8 cellular contexts compared by ENCODE assay signal in the genomic region with DNA sequence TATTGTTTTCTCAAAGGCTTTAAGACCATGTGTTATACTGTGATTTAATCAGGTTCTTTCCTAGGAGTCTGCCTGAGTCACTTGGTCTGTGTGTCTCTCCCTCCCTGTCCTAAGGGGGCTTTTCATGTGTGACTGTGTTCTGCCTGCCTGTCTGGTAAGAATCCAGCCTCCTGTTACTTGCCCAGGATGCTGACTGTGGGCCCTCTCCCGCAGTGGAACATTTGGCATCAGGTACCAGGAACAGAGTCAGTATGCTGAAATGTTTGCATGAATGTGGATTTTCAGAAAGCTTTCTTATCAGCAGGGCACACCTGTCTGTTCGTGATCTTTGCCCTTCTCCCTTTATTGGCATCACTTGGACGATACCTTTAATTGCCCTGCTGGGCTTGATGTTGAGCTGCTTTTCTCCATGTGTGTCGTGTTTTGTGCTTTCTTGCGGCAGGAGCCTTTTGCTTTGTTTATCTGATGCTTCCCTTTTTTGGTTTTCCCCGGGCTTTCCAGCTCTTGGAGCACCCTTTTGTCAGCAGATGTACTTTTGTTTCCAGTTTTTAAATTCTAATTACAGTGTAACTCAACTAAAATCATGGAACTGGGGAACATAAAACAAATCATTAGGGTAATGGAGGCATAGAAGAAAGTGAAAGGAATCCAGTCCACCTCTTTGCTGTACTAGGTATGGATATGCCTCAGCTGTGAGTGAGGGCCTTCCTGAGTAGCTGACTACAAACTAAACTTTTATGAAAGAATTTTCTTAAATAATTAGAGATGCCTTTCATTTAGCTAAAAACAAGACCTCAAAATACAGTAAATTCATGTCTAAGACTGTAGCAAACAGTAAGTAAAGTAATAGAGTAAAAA.
DNase-seq lines count a peak whose midpoint lies in the region; ATAC-seq and TF ChIP-seq lines count a peak whose summit lies in the region.

No MANE protein-coding gene starts in this region.

- H3K27ac Mint-ChIP-seq in activated T-cell treated with anti-CD3 and anti-CD28 coated beads, Interleukin-2, amount 50 U/mL, for 72 hours, result peak overlapping the region; percentile 90
- H3K27ac Mint-ChIP-seq in activated T-helper 17 cell treated with anti-CD3 and anti-CD28 coated beads, Interleukin-2, amount 50 U/mL, for 72 hours, result peak overlapping the region; percentile 65
- H3K27ac Mint-ChIP-seq in immature natural killer cell (peak overlapping the region in 5 of 6 donors; percentile 2 to 82 (median 31)), type B pancreatic cell (peak overlapping the region; percentile 72)

- no peaks in the 10 kb centered on the region for H3K27me3 Mint-ChIP-seq in activated T-cell treated with anti-CD3 and anti-CD28 coated beads, Interleukin-2, amount 50 U/mL, for 72 hours (ENCODE audit: low read depth)
- no peaks in the 10 kb centered on the region for H3K27me3 Mint-ChIP-seq in activated T-helper 17 cell treated with anti-CD3 and anti-CD28 coated beads, Interleukin-2, amount 50 U/mL, for 72 hours
- H3K27me3 Mint-ChIP-seq in immature natural killer cell (ENCODE audit: low read depth in 3 of 3), result peaks cover 0 to 1% (median 0%) of the 10 kb centered on the region in 3 donors
- H3K27me3 Mint-ChIP-seq in type B pancreatic cell, result no peaks in the 10 kb centered on the region

- no peak for TF ChIP-seq CTCF in type B pancreatic cell (conservative IDR thresholded peaks at IDR 0.05)

- DNase-seq in activated T-cell treated with anti-CD3 and anti-CD28 coated beads, Interleukin-2, amount 50 U/mL, for 72 hours, result no peak
- DNase-seq in activated T-cell treated with anti-CD3 and anti-CD28 coated beads, Interleukin-2, amount 50 U/mL, for 48 hours, result no peak
- no peak for DNase-seq in immature natural killer cell
- no peak for DNase-seq in type B pancreatic cell (ENCODE audit: extremely low spot score, unreplicated experiment)
- DNase-seq in NCI-H226, result no peak
- no peak for DNase-seq in NCI-H510A treated with DMSO at 0.1 percent for 48 hours (lab: John Stamatoyannopoulos, UW)

- H3K4me1 Mint-ChIP-seq in activated T-cell treated with anti-CD3 and anti-CD28 coated beads, Interleukin-2, amount 50 U/mL, for 72 hours (ENCODE audit: low read depth), result peaks cover 34% of the 10 kb centered on the region
- peaks cover 13% of the 10 kb centered on the region for H3K4me1 Mint-ChIP-seq in activated T-helper 17 cell treated with anti-CD3 and anti-CD28 coated beads, Interleukin-2, amount 50 U/mL, for 72 hours
- H3K4me1 Mint-ChIP-seq in immature natural killer cell, result peaks cover 2 to 24% of the 10 kb centered on the region in 2 donors
- H3K4me1 Mint-ChIP-seq in type B pancreatic cell (ENCODE audit: unreplicated experiment), result no peaks in the 10 kb centered on the region

- ATAC-seq in activated T-cell treated with anti-CD3 and anti-CD28 coated beads, Interleukin-2, amount 50 U/mL, for 72 hours (replicated peaks in 1 of 2), result peak in 1 of 2 donors; percentile 38
- no peak for ATAC-seq in activated T-helper 17 cell treated with anti-CD3 and anti-CD28 coated beads, Interleukin-2, amount 50 U/mL, for 72 hours (replicated peaks)
- no peak for ATAC-seq in HG02884 (IDR thresholded peaks at IDR 0.05; ENCODE audit: unreplicated experiment)

- no peak overlapping the region for H3K4me3 Mint-ChIP-seq in activated T-cell treated with anti-CD3 and anti-CD28 coated beads, Interleukin-2, amount 50 U/mL, for 72 hours
- H3K4me3 Mint-ChIP-seq in activated T-helper 17 cell treated with anti-CD3 and anti-CD28 coated beads, Interleukin-2, amount 50 U/mL, for 72 hours, result no peak overlapping the region
- H3K4me3 Mint-ChIP-seq in immature natural killer cell, result peak overlapping the region in 1 of 5 donors; percentile 22
- H3K4me3 Mint-ChIP-seq in type B pancreatic cell, result no peak overlapping the region

- H3K9me3 Mint-ChIP-seq in activated T-cell treated with anti-CD3 and anti-CD28 coated beads, Interleukin-2, amount 50 U/mL, for 72 hours, result no peaks in the 10 kb centered on the region
- no peaks in the 10 kb centered on the region for H3K9me3 Mint-ChIP-seq in activated T-helper 17 cell treated with anti-CD3 and anti-CD28 coated beads, Interleukin-2, amount 50 U/mL, for 72 hours
- no peaks in the 10 kb centered on the region for H3K9me3 Mint-ChIP-seq in immature natural killer cell
- no peaks in the 10 kb centered on the region for H3K9me3 Mint-ChIP-seq in type B pancreatic cell

- H3K36me3 Mint-ChIP-seq in activated T-cell treated with anti-CD3 and anti-CD28 coated beads, Interleukin-2, amount 50 U/mL, for 72 hours (ENCODE audit: insufficient read depth in 2 of 2), result peaks cover 11 to 22% of the 10 kb centered on the region in 2 donors
- H3K36me3 Mint-ChIP-seq in activated T-helper 17 cell treated with anti-CD3 and anti-CD28 coated beads, Interleukin-2, amount 50 U/mL, for 72 hours (ENCODE audit: low read depth), result peaks cover 86% of the 10 kb centered on the region
- H3K36me3 Mint-ChIP-seq in immature natural killer cell, result peaks cover 0 to 4% (median 4%) of the 10 kb centered on the region in 3 donors
- H3K36me3 Mint-ChIP-seq in type B pancreatic cell, result peaks cover 5% of the 10 kb centered on the region

Comparison
In these comparisons a context has a peak if more than half of its experiments do, and no peak if none do; other contexts are left out.
1. H3K27ac Mint-ChIP-seq: peak in every context shown above with its lines; median percentile 90 in activated T-cell treated with anti-CD3 and anti-CD28 coated beads, Interleukin-2, amount 50 U/mL, for 72 hours; 72 in type B pancreatic cell; 65 in activated T-helper 17 cell treated with anti-CD3 and anti-CD28 coated beads, Interleukin-2, amount 50 U/mL, for 72 hours; 31 in immature natural killer cell.